Comparison of ENCODE assay signal across 8 cellular contexts in genomic region chr15:64443747-64444621, GRCh38. TPM values are rescaled to one million over a fixed set of nuclear protein-coding genes. Genes with fewer than 3 reads are reported as not detected.
DNase-seq lines count a peak whose midpoint lies in the region; ATAC-seq lines count a peak whose summit lies in the region.

No MANE protein-coding gene starts in this region.

- H3K4me1 ChIP-seq in adipocyte (ENCODE audit: control insufficient read depth, insufficient read depth, low read length) = peaks cover 20% of the 10 kb centered on the region

- H3K9ac ChIP-seq in adipocyte (ENCODE audit: low read length) = no peak overlapping the region

- peak overlapping the region; percentile 31 for H3K4me3 ChIP-seq in adipocyte (ENCODE audit: low read length)

- H3K36me3 Mint-ChIP-seq in activated naive CD4-positive, alpha-beta T cell treated with anti-CD3 and anti-CD28 coated beads, Interleukin-2, amount 10 ng/mL, durations not matched to agents 7 days and 5 days = peaks cover 31% of the 10 kb centered on the region

- peaks cover 58% of the 10 kb centered on the region for H3K4me1 Mint-ChIP-seq in activated naive CD4-positive, alpha-beta T cell treated with anti-CD3 and anti-CD28 coated beads, Interleukin-2, amount 10 ng/mL, durations not matched to agents 7 days and 5 days

- H3K27me3 Mint-ChIP-seq in activated naive CD4-positive, alpha-beta T cell treated with anti-CD3 and anti-CD28 coated beads, Interleukin-2, amount 10 ng/mL, durations not matched to agents 7 days and 5 days = no peaks in the 10 kb centered on the region

- no peaks in the 10 kb centered on the region for H3K9me3 ChIP-seq in adipocyte (ENCODE audit: control insufficient read depth, low read length)

- ATAC-seq in HG03280 (IDR thresholded peaks at IDR 0.05; ENCODE audit: unreplicated experiment) = peak; percentile 55

- H3K27me3 ChIP-seq in adipocyte (replicated peaks; ENCODE audit: control insufficient read depth, insufficient read depth, low read length) = no peaks in the 10 kb centered on the region

- no peak for DNase-seq in activated naive CD4-positive, alpha-beta T cell treated with anti-CD3 and anti-CD28 coated beads, Interleukin-2, amount 10 ng/mL, durations not matched to agents 7 days and 5 days
- DNase-seq in activated naive CD4-positive, alpha-beta T cell (lab: John Stamatoyannopoulos, UW) = no peak
- DNase-seq in adipocyte (ENCODE audit: low read depth) (peak; percentile 89), lung microvascular endothelial cell (ENCODE audit: low read depth in 2 of 2) (peak; percentile 90 to 92), UCSD-AML1 (lab: John Stamatoyannopoulos, UW; ENCODE audit: unreplicated experiment) (no peak), inferior parietal cortex (ENCODE audit: extremely low spot score) (no peak), activated gamma-delta T cell treated with Interleukin-2 at 50 U/mL for 16 hours (no peak)

- CTCF ChIA-PET in activated naive CD4-positive, alpha-beta T cell treated with anti-CD3 and anti-CD28 coated beads, Interleukin-2, amount 10 ng/mL, durations not matched to agents 7 days and 5 days (lab: Charles Lee) = no interaction called here

- peak overlapping the region; percentile 82 for H3K27ac Mint-ChIP-seq in activated naive CD4-positive, alpha-beta T cell treated with anti-CD3 and anti-CD28 coated beads, Interleukin-2, amount 10 ng/mL, durations not matched to agents 7 days and 5 days

- peak overlapping the region; percentile 8 for H3K4me3 Mint-ChIP-seq in activated naive CD4-positive, alpha-beta T cell treated with anti-CD3 and anti-CD28 coated beads, Interleukin-2, amount 10 ng/mL, durations not matched to agents 7 days and 5 days

- peaks cover 19% of the 10 kb centered on the region for H3K36me3 ChIP-seq in adipocyte (ENCODE audit: control insufficient read depth, insufficient read depth, low read length, severe bottlenecking)

- H3K9me3 Mint-ChIP-seq in activated naive CD4-positive, alpha-beta T cell treated with anti-CD3 and anti-CD28 coated beads, Interleukin-2, amount 10 ng/mL, durations not matched to agents 7 days and 5 days = no peaks in the 10 kb centered on the region

RNA-seq across cellular contexts. Expression of gene ZNF609, which starts 16.4 kb away (rescaled TPM):
- total RNA-seq in lung microvascular endothelial cell = 11.8 and 19.8 TPM in 2 replicates

RNA-seq across cellular contexts. Expression of gene TRIP4, which starts 56.3 kb away (rescaled TPM):
- 7.0 and 10.1 TPM in 2 replicates for total RNA-seq in lung microvascular endothelial cell

Comparison
In these comparisons a context has a peak if more than half of its experiments do, and no peak if none do; other contexts are left out.
1. DNase-seq: peak in adipocyte (single experiment) and lung microvascular endothelial cell (2 of 2); none in activated naive CD4-positive, alpha-beta T cell treated with anti-CD3 and anti-CD28 coated beads, Interleukin-2, amount 10 ng/mL, durations not matched to agents 7 days and 5 days (single experiment), activated naive CD4-positive, alpha-beta T cell (0 of 4), UCSD-AML1 (single experiment), inferior parietal cortex (single experiment) and activated gamma-delta T cell treated with Interleukin-2 at 50 U/mL for 16 hours (single experiment).